Comparison of ENCODE assay signal across 21 cellular contexts in genomic region chr5:95873351-95873750, GRCh38.
"Had no signal": no experiment of that assay in that cellular context is flagged by ENCODE, and none has a peak within 500 bp of the region (broad histone marks: within the 10 kb centered on the region; RNA-seq: fewer than 3 reads in every experiment).

No MANE protein-coding gene starts in this region.

- ATAC-seq: esophagus mucosa; left colon; mucosa of descending colon; naive thymus-derived CD8-positive, alpha-beta T cell; stimulated activated effector memory CD8-positive, alpha-beta T cell treated with anti-CD3 and anti-CD28 coated beads, Interleukin-12 subunit alpha, Interleukin-12 subunit beta, amount 100 ng/mL, for 72 hours had no signal

- H3K4me2 ChIP-seq: smooth muscle cell had no signal

- H3K27ac ChIP-seq: heart left ventricle, right atrium auricular region, tibial artery, upper lobe of left lung, vagina had no signal

- H3K36me3 ChIP-seq: heart left ventricle, neutrophil, right atrium auricular region, tibial artery, upper lobe of left lung, vagina had no signal

- H3K27ac Mint-ChIP-seq: stimulated activated effector memory CD8-positive, alpha-beta T cell treated with anti-CD3 and anti-CD28 coated beads, Interleukin-12 subunit alpha, Interleukin-12 subunit beta, amount 100 ng/mL, for 72 hours; stimulated activated naive CD8-positive, alpha-beta T cell treated with anti-CD3 and anti-CD28 coated beads, Interleukin-15, Interleukin-2, amounts not matched to agents 100 ng/mL and 50 ng/mL, for 24 hours had no signal

- H3K9me3 ChIP-seq: heart left ventricle, mucosa of descending colon, neutrophil, right atrium auricular region, tibial artery, upper lobe of left lung, vagina had no signal

- H3K4me1 ChIP-seq: vagina had no signal

- H3K36me3 Mint-ChIP-seq: naive thymus-derived CD8-positive, alpha-beta T cell; stimulated activated effector memory CD8-positive, alpha-beta T cell treated with anti-CD3 and anti-CD28 coated beads, Interleukin-12 subunit alpha, Interleukin-12 subunit beta, amount 100 ng/mL, for 72 hours had no signal

- H3K4me3 ChIP-seq: dorsolateral prefrontal cortex, heart left ventricle, mucosa of descending colon, right atrium auricular region, smooth muscle cell, tibial artery, upper lobe of left lung, vagina had no signal

- H3K9me3 Mint-ChIP-seq: naive thymus-derived CD8-positive, alpha-beta T cell; stimulated activated effector memory CD8-positive, alpha-beta T cell treated with anti-CD3 and anti-CD28 coated beads, Interleukin-12 subunit alpha, Interleukin-12 subunit beta, amount 100 ng/mL, for 72 hours; stimulated activated naive CD8-positive, alpha-beta T cell treated with anti-CD3 and anti-CD28 coated beads, Interleukin-15, Interleukin-2, amounts not matched to agents 100 ng/mL and 50 ng/mL, for 24 hours had no signal

- DNase-seq: cortex of kidney; effector CD8-positive, alpha-beta T cell; heart left ventricle; hippocampal formation; left colon; mucosa of descending colon; naive thymus-derived CD8-positive, alpha-beta T cell; posterior cingulate gyrus; stimulated activated CD4-positive, alpha-beta T cell treated with anti-CD3 and anti-CD28 coated beads, Interleukin-2, amount 100 ng/mL, for 48 hours; stimulated activated CD8-positive, alpha-beta memory T cell treated with anti-CD3 and anti-CD28 coated beads, Interleukin-4, amount 100 ng/mL, for 48 hours; tibial artery; upper lobe of left lung had no signal

- H3K27me3 ChIP-seq: dorsolateral prefrontal cortex, heart left ventricle, neutrophil, right atrium auricular region, tibial artery, upper lobe of left lung, vagina had no signal

- H3K4me3 Mint-ChIP-seq: naive thymus-derived CD8-positive, alpha-beta T cell; stimulated activated effector memory CD8-positive, alpha-beta T cell treated with anti-CD3 and anti-CD28 coated beads, Interleukin-12 subunit alpha, Interleukin-12 subunit beta, amount 100 ng/mL, for 72 hours; stimulated activated naive CD8-positive, alpha-beta T cell treated with anti-CD3 and anti-CD28 coated beads, Interleukin-15, Interleukin-2, amounts not matched to agents 100 ng/mL and 50 ng/mL, for 24 hours had no signal

- FAIRE-seq: frontal cortex had no signal
